ENCODE assay signal across 22 cellular contexts in the genomic region with DNA sequence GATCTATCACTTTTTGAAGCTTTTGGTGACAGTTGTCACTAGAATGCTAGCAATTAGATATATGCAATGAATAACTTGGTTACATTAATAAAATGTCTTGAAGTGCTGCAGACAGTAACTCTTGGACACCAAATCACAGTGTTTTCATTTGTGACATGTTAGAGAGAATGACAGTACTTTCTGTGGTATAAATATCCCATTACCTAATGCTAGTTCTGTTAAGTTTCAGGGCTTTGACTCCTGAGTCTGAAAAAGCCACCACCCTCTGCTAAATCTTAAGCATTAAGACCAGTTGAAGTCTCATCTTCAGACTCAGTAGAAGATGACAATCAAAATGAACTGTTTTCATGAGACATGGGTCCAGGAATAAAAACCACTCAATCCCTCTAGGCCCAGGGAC. TPM values are rescaled to one million over a fixed set of nuclear protein-coding genes. Genes with fewer than 3 reads are reported as not detected.
DNase-seq lines count a peak whose midpoint lies in the region; ATAC-seq, FAIRE-seq and TF ChIP-seq lines count a peak whose summit lies in the region.
"Had no signal": no experiment of that assay in that cellular context is flagged by ENCODE, and none has a peak within 500 bp of the region (broad histone marks: within the 10 kb centered on the region; RNA-seq: fewer than 3 reads in every experiment).

No MANE protein-coding gene starts in this region.

- CTCF ChIA-PET in K562 (lab: Yijun Ruan, JAX; ENCODE audit: low intra/inter-chr PET ratio) = no interaction called here

- peak; percentile 40 for DNase-seq in GM13977 (ENCODE audit: low spot score)
- no peak for DNase-seq in K562 (ENCODE audit: extremely low read depth in 1 of 4, low spot score in 3 of 4)
- DNase-seq: BE2C; CD4-positive, alpha-beta memory T cell; DMS79; HCEC 1CT; HFFc6 had no signal

- no peaks in the 10 kb centered on the region for H3K9me1 ChIP-seq in K562 (ENCODE audit: control insufficient read depth, insufficient read depth, low read length)

- no peak overlapping the region for H3K4me3 ChIP-seq in K562
- H3K4me3 ChIP-seq: A549 had no signal

- no peak overlapping the region for H3K27ac ChIP-seq in K562 (ENCODE audit: extremely low read depth, low read depth, low read length)
- H3K27ac ChIP-seq: A549, C4-2B, KMS-11 had no signal

- peak; percentile 19 for FAIRE-seq in K562 (lab: Jason Lieb, UNC)
- FAIRE-seq: A549, GM18507, GM19239 had no signal

- no peaks in the 10 kb centered on the region for H3K9me3 ChIP-seq in K562 (replicated peaks; ENCODE audit: control insufficient read depth, insufficient read depth, low read depth, low read length)
- H3K9me3 ChIP-seq: BE2C had no signal

- no peak for TF ChIP-seq POLR2A in K562 (conservative IDR thresholded peaks at IDR 0.05)

- no peak overlapping the region for H3K9ac ChIP-seq in K562 (ENCODE audit: insufficient read depth in 1 of 2, low read depth in 2 of 2, low read length in 2 of 2)
- H3K9ac ChIP-seq: KMS-11 had no signal

- no peak for TF ChIP-seq EP300 in K562 (IDR thresholded peaks at IDR 0.05; ENCODE audit: low read length)

- no peak overlapping the region for H3K4me2 ChIP-seq in K562 (ENCODE audit: insufficient read depth, low read length)
- H3K4me2 ChIP-seq: A549, KMS-11 had no signal

- H2AFZ ChIP-seq in K562 (ENCODE audit: low read depth, low read length) = no peak overlapping the region

- intact Hi-C loops in K562 (cut with micrococcal nuclease) = no loop called here

- H3K27me3 ChIP-seq in K562 (ENCODE audit: control insufficient read depth in 2 of 2, insufficient read depth in 2 of 2, low read length in 2 of 2) = peaks cover 13 to 21% of the 10 kb centered on the region in 2 experiments; a peak in 4 of 5 replicates
- H3K27me3 ChIP-seq: BE2C had no signal

- in situ Hi-C loops in GM13977 (cut with MboI; ENCODE audit: low pct_unique_long_range_greater_than_20kb, low sequenced_read_pairs, unreplicated experiment) = no loop called here
- in situ Hi-C loops in K562 (cut with MboI) = no loop called here

- no TSS peak for BruUV-seq in K562 (replicated peaks; lab: Mats Ljungman, UMichigan)

- no peaks in the 10 kb centered on the region for H3K4me1 ChIP-seq in K562 (replicated peaks in 1 of 2; ENCODE audit: control insufficient read depth in 2 of 2, insufficient read depth in 2 of 2, low read length in 2 of 2)
- H3K4me1 ChIP-seq: A549, BE2C had no signal

- H3K79me2 ChIP-seq in K562 (ENCODE audit: control insufficient read depth, insufficient read depth, low read length) = no peaks in the 10 kb centered on the region

- no peak for TF ChIP-seq RAD21 in K562 (CRISPR knock-in tag; conservative IDR thresholded peaks at IDR 0.05 in 1 of 2, IDR thresholded peaks at IDR 0.05 in 1 of 2)

- TF ChIP-seq CTCF in GM13977 (IDR thresholded peaks at IDR 0.05; ENCODE audit: extremely low read depth, insufficient read depth, missing control alignments) (no peak), K562 (IDR thresholded peaks at IDR 0.05 in 2 of 3, conservative IDR thresholded peaks at IDR 0.05 in 1 of 3; ENCODE audit: insufficient read depth in 2 of 3, low read depth in 1 of 3, low read length in 3 of 3) (no peak)

- peak; percentile 89 for ATAC-seq in GM19351 (IDR thresholded peaks at IDR 0.05; ENCODE audit: unreplicated experiment)
- peak; percentile 76 for ATAC-seq in HG03103 (IDR thresholded peaks at IDR 0.05; ENCODE audit: low read depth, unreplicated experiment)
- no peak for ATAC-seq in K562
- ATAC-seq in HG02852 (IDR thresholded peaks at IDR 0.05; ENCODE audit: unreplicated experiment) = no peak
- ATAC-seq in HG03521 (IDR thresholded peaks at IDR 0.05; ENCODE audit: unreplicated experiment) = no peak
- ATAC-seq in GM18861 (IDR thresholded peaks at IDR 0.05; ENCODE audit: unreplicated experiment) = no peak
- ATAC-seq: A549 had no signal

- POLR2A ChIA-PET in K562 (lab: Yijun Ruan, JAX) = no interaction called here

- H3K36me3 ChIP-seq in K562 (ENCODE audit: control insufficient read depth, insufficient read depth, low read length) = no peaks in the 10 kb centered on the region
- H3K36me3 ChIP-seq: BE2C had no signal

- H4K20me1 ChIP-seq in K562 (replicated peaks; ENCODE audit: control insufficient read depth, insufficient read depth, low read length) = no peaks in the 10 kb centered on the region

RNA-seq across cellular contexts. Expression of a gene that starts 10.6 kb away (rescaled TPM):
- not detected in 2 replicates for total RNA-seq in K562 (2011; cell fraction: chromatin; rRNA removed; ENCODE audit: low replicate concordance)
- total RNA-seq in K562 (2011; cell fraction: nucleolus; rRNA removed) = not detected in 2 replicates
- total RNA-seq in K562 (2011; cell fraction: nucleoplasm; rRNA removed) = not detected in 2 replicates
- not detected in 2 replicates for total RNA-seq in K562 (2014; rRNA removed)
- total RNA-seq in K562 (2014; rRNA removed; fragmentation: Illumina TruSeq; extraction: Trizol) = not detected in 2 replicates
- total RNA-seq in K562 (2015; rRNA removed; fragmentation: Illumina TruSeq; extraction: Trizol) = not detected in 2 replicates
- total RNA-seq in K562 (2021) = not detected in 2 replicates
- polyA plus RNA-seq in K562 (2011; rRNA removed) = not detected in 2 replicates
- not detected in 2 replicates for polyA plus RNA-seq in K562 (2011; cell fraction: cytosol; rRNA removed)
- polyA plus RNA-seq in K562 (2011; cell fraction: nucleus; rRNA removed) = not detected in 2 replicates
- polyA plus RNA-seq in K562 (2012) = not detected in 2 replicates
- polyA plus RNA-seq in K562 (2014; fragmentation: Illumina TruSeq; extraction: Trizol) = not detected in 2 replicates
- polyA plus RNA-seq in K562 (2014; fragmentation: Nextera tagmentation; extraction: Ambion mirVana) = not detected
- not detected in 2 replicates for polyA plus RNA-seq in K562 (2014; rRNA removed)
- polyA minus RNA-seq in K562 (2011; rRNA and poly(A)+ RNA removed) = not detected in 2 replicates
- not detected in 2 replicates for polyA minus RNA-seq in K562 (2011; cell fraction: cytosol; rRNA and poly(A)+ RNA removed)
- not detected in 2 replicates for polyA minus RNA-seq in K562 (2011; cell fraction: nucleus; rRNA and poly(A)+ RNA removed)
- total RNA-seq: CD4-positive, alpha-beta memory T cell; G401; H4; HFFc6; HT1080 had no signal
- polyA plus RNA-seq: A549; AG04450; CD4-positive, alpha-beta memory T cell had no signal

RNA-seq across cellular contexts. Expression of a gene that starts 13.9 kb away (rescaled TPM):
- total RNA-seq in K562 (2011; cell fraction: chromatin; rRNA removed; ENCODE audit: low replicate concordance) = not detected in 2 replicates
- total RNA-seq in K562 (2011; cell fraction: nucleolus; rRNA removed) = not detected in 2 replicates
- total RNA-seq in K562 (2011; cell fraction: nucleoplasm; rRNA removed) = not detected in 2 replicates
- not detected in 2 replicates for total RNA-seq in K562 (2014; rRNA removed)
- not detected in 2 replicates for total RNA-seq in K562 (2014; rRNA removed; fragmentation: Illumina TruSeq; extraction: Trizol)
- total RNA-seq in K562 (2015; rRNA removed; fragmentation: Illumina TruSeq; extraction: Trizol) = not detected in 2 replicates
- not detected in 2 replicates for total RNA-seq in K562 (2021)
- not detected in 2 replicates for polyA plus RNA-seq in K562 (2011; rRNA removed)
- not detected in 2 replicates for polyA plus RNA-seq in K562 (2011; cell fraction: cytosol; rRNA removed)
- not detected in 2 replicates for polyA plus RNA-seq in K562 (2011; cell fraction: nucleus; rRNA removed)
- polyA plus RNA-seq in K562 (2012) = not detected in 2 replicates
- polyA plus RNA-seq in K562 (2014; fragmentation: Illumina TruSeq; extraction: Trizol) = not detected in 2 replicates
- polyA plus RNA-seq in K562 (2014; fragmentation: Nextera tagmentation; extraction: Ambion mirVana) = not detected
- not detected in 2 replicates for polyA plus RNA-seq in K562 (2014; rRNA removed)
- not detected in 2 replicates for polyA minus RNA-seq in K562 (2011; rRNA and poly(A)+ RNA removed)
- not detected in 2 replicates for polyA minus RNA-seq in K562 (2011; cell fraction: cytosol; rRNA and poly(A)+ RNA removed)
- not detected in 2 replicates for polyA minus RNA-seq in K562 (2011; cell fraction: nucleus; rRNA and poly(A)+ RNA removed)
- total RNA-seq: CD4-positive, alpha-beta memory T cell; G401; H4; HFFc6; HT1080 had no signal
- polyA plus RNA-seq: A549; AG04450; CD4-positive, alpha-beta memory T cell; IgD-negative memory B cell had no signal

RNA-seq across cellular contexts. Expression of a gene that starts 38.9 kb away (rescaled TPM):
- total RNA-seq in K562 (2011; cell fraction: chromatin; rRNA removed; ENCODE audit: low replicate concordance) = not detected in 2 replicates
- not detected in 2 replicates for total RNA-seq in K562 (2011; cell fraction: nucleolus; rRNA removed)
- total RNA-seq in K562 (2011; cell fraction: nucleoplasm; rRNA removed) = not detected in 2 replicates
- total RNA-seq in K562 (2014; rRNA removed) (not detected in 2 replicates), K562 (2014; rRNA removed; fragmentation: Illumina TruSeq; extraction: Trizol) (not detected in 2 replicates), K562 (2015; rRNA removed; fragmentation: Illumina TruSeq; extraction: Trizol) (not detected in 2 replicates), K562 (2021) (not detected in 2 replicates)
- polyA plus RNA-seq in K562 (2011; rRNA removed) (not detected in 2 replicates), K562 (2014; fragmentation: Illumina TruSeq; extraction: Trizol) (not detected in 2 replicates), K562 (2014; fragmentation: Nextera tagmentation; extraction: Ambion mirVana) (not detected), K562 (2014; rRNA removed) (not detected in 2 replicates)
- polyA plus RNA-seq in K562 (2011; cell fraction: cytosol; rRNA removed) = not detected in 2 replicates
- not detected in 2 replicates for polyA plus RNA-seq in K562 (2011; cell fraction: nucleus; rRNA removed)
- polyA plus RNA-seq in K562 (2012) = not detected in 2 replicates
- not detected in 2 replicates for polyA minus RNA-seq in K562 (2011; rRNA and poly(A)+ RNA removed)
- polyA minus RNA-seq in K562 (2011; cell fraction: cytosol; rRNA and poly(A)+ RNA removed) = not detected in 2 replicates
- polyA minus RNA-seq in K562 (2011; cell fraction: nucleus; rRNA and poly(A)+ RNA removed) = not detected in 2 replicates
- total RNA-seq: CD4-positive, alpha-beta memory T cell; G401; H4; HFFc6; HT1080 had no signal
- polyA plus RNA-seq: A549; AG04450; CD4-positive, alpha-beta memory T cell; IgD-negative memory B cell had no signal

RNA-seq across cellular contexts. Expression of a gene that starts 39.8 kb away (rescaled TPM):
- total RNA-seq in K562 (2011; cell fraction: chromatin; rRNA removed; ENCODE audit: low replicate concordance) = 11.7 and 22.5 TPM in 2 replicates
- 20.9 and 26.2 TPM in 2 replicates for total RNA-seq in K562 (2011; cell fraction: nucleolus; rRNA removed)
- 20.6 and 21.5 TPM in 2 replicates for total RNA-seq in K562 (2011; cell fraction: nucleoplasm; rRNA removed)
- 47.3 and 50.0 TPM in 2 replicates for total RNA-seq in K562 (2014; rRNA removed)
- 47.0 and 53.2 TPM in 2 replicates for total RNA-seq in K562 (2014; rRNA removed; fragmentation: Illumina TruSeq; extraction: Trizol)
- 45.6 and 46.4 TPM in 2 replicates for total RNA-seq in K562 (2015; rRNA removed; fragmentation: Illumina TruSeq; extraction: Trizol)
- 44.4 and 49.7 TPM in 2 replicates for total RNA-seq in K562 (2021)
- 29.1 and 35.2 TPM in 2 replicates for polyA plus RNA-seq in K562 (2011; rRNA removed)
- polyA plus RNA-seq in K562 (2011; cell fraction: cytosol; rRNA removed) = 18.6 and 25.9 TPM in 2 replicates
- 15.2 and 16.9 TPM in 2 replicates for polyA plus RNA-seq in K562 (2011; cell fraction: nucleus; rRNA removed)
- polyA plus RNA-seq in K562 (2012) = 41.4 and 42.6 TPM in 2 replicates
- polyA plus RNA-seq in K562 (2014; fragmentation: Illumina TruSeq; extraction: Trizol) = 52.9 and 64.2 TPM in 2 replicates
- polyA plus RNA-seq in K562 (2014; fragmentation: Nextera tagmentation; extraction: Ambion mirVana) = 10 to 100 TPM; 14.5 to 14.8 TPM
- 50.2 and 51.3 TPM in 2 replicates for polyA plus RNA-seq in K562 (2014; rRNA removed)
- 16.6 TPM in 2 replicates for polyA minus RNA-seq in K562 (2011; rRNA and poly(A)+ RNA removed)
- polyA minus RNA-seq in K562 (2011; cell fraction: cytosol; rRNA and poly(A)+ RNA removed) = 14.1 and 15.4 TPM in 2 replicates
- 13.5 and 19.9 TPM in 2 replicates for polyA minus RNA-seq in K562 (2011; cell fraction: nucleus; rRNA and poly(A)+ RNA removed)

RNA-seq across cellular contexts. Expression of a gene that starts 39.9 kb away (rescaled TPM):
- 141 and 145 TPM in 2 replicates for total RNA-seq in K562 (2011; cell fraction: chromatin; rRNA removed; ENCODE audit: low replicate concordance)
- 80.8 and 96.6 TPM in 2 replicates for total RNA-seq in K562 (2011; cell fraction: nucleolus; rRNA removed)
- total RNA-seq in K562 (2011; cell fraction: nucleoplasm; rRNA removed) = 125 and 137 TPM in 2 replicates
- total RNA-seq in K562 (2014; rRNA removed) (254 and 273 TPM in 2 replicates), K562 (2014; rRNA removed; fragmentation: Illumina TruSeq; extraction: Trizol) (308 and 329 TPM in 2 replicates), K562 (2015; rRNA removed; fragmentation: Illumina TruSeq; extraction: Trizol) (289 and 304 TPM in 2 replicates), K562 (2021) (257 and 269 TPM in 2 replicates)
- polyA plus RNA-seq in K562 (2011; rRNA removed) (248 and 313 TPM in 2 replicates), K562 (2014; fragmentation: Illumina TruSeq; extraction: Trizol) (351 and 386 TPM in 2 replicates), K562 (2014; fragmentation: Nextera tagmentation; extraction: Ambion mirVana) (100 to 1,000 TPM; 223 to 313 TPM), K562 (2014; rRNA removed) (257 and 275 TPM in 2 replicates)
- 136 and 187 TPM in 2 replicates for polyA plus RNA-seq in K562 (2011; cell fraction: cytosol; rRNA removed)
- 84.7 and 123 TPM in 2 replicates for polyA plus RNA-seq in K562 (2011; cell fraction: nucleus; rRNA removed)
- 169 and 222 TPM in 2 replicates for polyA plus RNA-seq in K562 (2012)
- 305 and 312 TPM in 2 replicates for polyA minus RNA-seq in K562 (2011; rRNA and poly(A)+ RNA removed)
- polyA minus RNA-seq in K562 (2011; cell fraction: cytosol; rRNA and poly(A)+ RNA removed) = 93.1 and 121 TPM in 2 replicates
- polyA minus RNA-seq in K562 (2011; cell fraction: nucleus; rRNA and poly(A)+ RNA removed) = 41.6 and 70.1 TPM in 2 replicates

Comparison
In these comparisons a context has a peak if more than half of its experiments do, and no peak if none do; other contexts are left out.
1. ATAC-seq: peak in GM19351 (single experiment) and HG03103 (single experiment); none in K562 (single experiment), HG02852 (single experiment), HG03521 (single experiment) and GM18861 (single experiment).